20 cellular contexts compared by ENCODE assay signal in genomic region chr12:96265400-96265799, GRCh38.
DNase-seq lines count a peak whose midpoint lies in the region; ATAC-seq, FAIRE-seq and TF ChIP-seq lines count a peak whose summit lies in the region.
"Had no signal": no experiment of that assay in that cellular context is flagged by ENCODE, and none has a peak within 500 bp of the region (broad histone marks: within the 10 kb centered on the region; RNA-seq: fewer than 3 reads in every experiment).

No MANE protein-coding gene starts in this region.

- H3K27me3 Mint-ChIP-seq in activated T-cell treated with anti-CD3 and anti-CD28 coated beads, Interleukin-2, amount 50 U/mL, for 24 hours, result no peaks in the 10 kb centered on the region
- no peaks in the 10 kb centered on the region for H3K27me3 Mint-ChIP-seq in central memory CD8-positive, alpha-beta T cell
- no peaks in the 10 kb centered on the region for H3K27me3 Mint-ChIP-seq in progenitor cell of endocrine pancreas
- peaks cover 35% of the 10 kb centered on the region for H3K27me3 Mint-ChIP-seq in endothelial cell (ENCODE audit: unreplicated experiment)

- ATAC-seq in central memory CD8-positive, alpha-beta T cell (replicated peaks; ENCODE audit: extremely low read depth, poor library complexity, severe bottlenecking), result no peak
- ATAC-seq in HG03432 (IDR thresholded peaks at IDR 0.05; ENCODE audit: unreplicated experiment), result no peak
- ATAC-seq: GM12878, GM23338 had no signal

- H3K36me3 Mint-ChIP-seq in activated T-cell treated with anti-CD3 and anti-CD28 coated beads, Interleukin-2, amount 50 U/mL, for 24 hours (ENCODE audit: low read depth), result peaks cover 90% of the 10 kb centered on the region
- H3K36me3 Mint-ChIP-seq in central memory CD8-positive, alpha-beta T cell (ENCODE audit: insufficient read depth), result peaks cover 38% of the 10 kb centered on the region
- peaks cover 13% of the 10 kb centered on the region for H3K36me3 Mint-ChIP-seq in progenitor cell of endocrine pancreas (ENCODE audit: insufficient read depth)
- H3K36me3 Mint-ChIP-seq in endothelial cell (ENCODE audit: low read depth, unreplicated experiment), result peaks cover 58% of the 10 kb centered on the region

- FAIRE-seq in HTR-8/SVneo (lab: Jason Lieb, UNC), result peak; percentile 16
- FAIRE-seq: GM19239 had no signal

- no peak for DNase-seq in activated T-cell treated with anti-CD3 and anti-CD28 coated beads, Interleukin-2, amount 50 U/mL, for 24 hours
- no peak for DNase-seq in activated T-cell treated with anti-CD3 and anti-CD28 coated beads for 4 hours
- DNase-seq in HTR-8/SVneo (ENCODE audit: insufficient read length, low spot score), result no peak
- DNase-seq in central memory CD8-positive, alpha-beta T cell (ENCODE audit: low spot score in 2 of 2), result no peak
- no peak for DNase-seq in progenitor cell of endocrine pancreas (ENCODE audit: low spot score, unreplicated experiment)
- DNase-seq in anterior cingulate cortex (lab: John Stamatoyannopoulos, UW), result no peak
- DNase-seq in endothelial cell (ENCODE audit: low spot score), result no peak
- DNase-seq: 8988T; C1 segment of cervical spinal cord; Calu3; DMS79; NCI-H1092 treated with DMSO at 0.1 percent for 48 hours; NCI-H1694 treated with DMSO at 0.1 percent for 48 hours; NCI-H345; NCI-H69; NK-92 treated with Interleukin-12 subunit alpha and Interleukin-12 subunit beta, amount 100 ng/mL, for 24 hours had no signal

- H3K4me3 Mint-ChIP-seq in activated T-cell treated with anti-CD3 and anti-CD28 coated beads, Interleukin-2, amount 50 U/mL, for 24 hours, result no peak overlapping the region
- no peak overlapping the region for H3K4me3 Mint-ChIP-seq in central memory CD8-positive, alpha-beta T cell
- H3K4me3 Mint-ChIP-seq in progenitor cell of endocrine pancreas (ENCODE audit: low read depth) (no peak overlapping the region), endothelial cell (ENCODE audit: unreplicated experiment) (no peak overlapping the region)
- H3K4me3 Mint-ChIP-seq: GM23338 had no signal

- TF ChIP-seq CTCF in progenitor cell of endocrine pancreas (IDR thresholded peaks at IDR 0.05; ENCODE audit: unreplicated experiment), result no peak
- no peak for TF ChIP-seq CTCF in endothelial cell (IDR thresholded peaks at IDR 0.05; ENCODE audit: unreplicated experiment)

- H3K4me1 Mint-ChIP-seq in activated T-cell treated with anti-CD3 and anti-CD28 coated beads, Interleukin-2, amount 50 U/mL, for 24 hours (ENCODE audit: low read depth), result peaks cover 32% of the 10 kb centered on the region
- peaks cover 8% of the 10 kb centered on the region for H3K4me1 Mint-ChIP-seq in central memory CD8-positive, alpha-beta T cell
- H3K4me1 Mint-ChIP-seq in progenitor cell of endocrine pancreas (ENCODE audit: low read depth) (peaks cover 16% of the 10 kb centered on the region), endothelial cell (ENCODE audit: unreplicated experiment) (peaks cover 28% of the 10 kb centered on the region)
- H3K4me1 Mint-ChIP-seq: GM23338 had no signal

- H3K27ac Mint-ChIP-seq in activated T-cell treated with anti-CD3 and anti-CD28 coated beads, Interleukin-2, amount 50 U/mL, for 24 hours, result peak overlapping the region; percentile 62
- H3K27ac Mint-ChIP-seq in central memory CD8-positive, alpha-beta T cell (ENCODE audit: low read depth), result peak overlapping the region; percentile 7
- H3K27ac Mint-ChIP-seq in progenitor cell of endocrine pancreas (peak overlapping the region; percentile 20), endothelial cell (ENCODE audit: unreplicated experiment) (no peak overlapping the region)

- no peaks in the 10 kb centered on the region for H3K9me3 Mint-ChIP-seq in activated T-cell treated with anti-CD3 and anti-CD28 coated beads, Interleukin-2, amount 50 U/mL, for 24 hours
- H3K9me3 Mint-ChIP-seq in central memory CD8-positive, alpha-beta T cell, result no peaks in the 10 kb centered on the region
- no peaks in the 10 kb centered on the region for H3K9me3 Mint-ChIP-seq in progenitor cell of endocrine pancreas (ENCODE audit: low read depth)
- no peaks in the 10 kb centered on the region for H3K9me3 Mint-ChIP-seq in endothelial cell (ENCODE audit: unreplicated experiment)
- H3K9me3 Mint-ChIP-seq: GM23338 had no signal
